ENCODE assay signal across 7 cellular contexts in genomic region chr17:29115906-29116651, GRCh38.
DNase-seq lines count a peak whose midpoint lies in the region; ATAC-seq and TF ChIP-seq lines count a peak whose summit lies in the region.

No MANE protein-coding gene starts in this region.

- TF ChIP-seq CTCF in GM10248 (IDR thresholded peaks at IDR 0.05; ENCODE audit: control extremely low read depth, extremely low read depth, low read depth, missing control alignments) (peak; percentile 32), NB4 (IDR thresholded peaks at IDR 0.05; ENCODE audit: low read depth, low read length) (peak; percentile 70), nephron (IDR thresholded peaks at IDR 0.05; ENCODE audit: unreplicated experiment in 3 of 3) (peak; percentile 25 to 43 (median 28))

- ATAC-seq in GM19467 (IDR thresholded peaks at IDR 0.05; ENCODE audit: unreplicated experiment) (no peak), HG03196 (IDR thresholded peaks at IDR 0.05; ENCODE audit: unreplicated experiment) (no peak)

- peaks cover 38% of the 10 kb centered on the region for H3K4me1 Mint-ChIP-seq in nephron

- DNase-seq in GM10248 (ENCODE audit: extremely low spot score): peak; percentile 59
- peak; percentile 77 for DNase-seq in NB4 (ENCODE audit: low read depth)
- peak; percentile 70 for DNase-seq in T1000 (lab: John Stamatoyannopoulos, UW)
- peak; percentile 34 for DNase-seq in cerebellar cortex (ENCODE audit: low spot score)

- H3K4me3 Mint-ChIP-seq in nephron: no peak overlapping the region

- no peaks in the 10 kb centered on the region for H3K9me3 Mint-ChIP-seq in nephron

- no peak overlapping the region for H3K4me3 ChIP-seq in NB4 (ENCODE audit: low read depth, low read length)

- no peak for TF ChIP-seq POLR2A in NB4 (IDR thresholded peaks at IDR 0.05; ENCODE audit: extremely low read depth, insufficient read length)

- H3K27me3 Mint-ChIP-seq in nephron (ENCODE audit: low read depth): peaks cover 6% of the 10 kb centered on the region

- POLR2A ChIA-PET in GM10248 (lab: Yijun Ruan, JAX): no interaction called here

- CTCF ChIA-PET in GM10248 (lab: Yijun Ruan, JAX): interaction anchor here (0.6 to 12.3 kb wide), 35 partner anchors 9 to 476 kb away, joined by 3 to 346 read pairs (median 5); partner anchors contain the start of genes BLTP2, MYO18A and PROCA1

- H3K27ac Mint-ChIP-seq in nephron: no peak overlapping the region

- H3K36me3 Mint-ChIP-seq in nephron (ENCODE audit: low read depth): peaks cover 22% of the 10 kb centered on the region
